ENCODE assay signal across 9 cellular contexts in the genomic region with DNA sequence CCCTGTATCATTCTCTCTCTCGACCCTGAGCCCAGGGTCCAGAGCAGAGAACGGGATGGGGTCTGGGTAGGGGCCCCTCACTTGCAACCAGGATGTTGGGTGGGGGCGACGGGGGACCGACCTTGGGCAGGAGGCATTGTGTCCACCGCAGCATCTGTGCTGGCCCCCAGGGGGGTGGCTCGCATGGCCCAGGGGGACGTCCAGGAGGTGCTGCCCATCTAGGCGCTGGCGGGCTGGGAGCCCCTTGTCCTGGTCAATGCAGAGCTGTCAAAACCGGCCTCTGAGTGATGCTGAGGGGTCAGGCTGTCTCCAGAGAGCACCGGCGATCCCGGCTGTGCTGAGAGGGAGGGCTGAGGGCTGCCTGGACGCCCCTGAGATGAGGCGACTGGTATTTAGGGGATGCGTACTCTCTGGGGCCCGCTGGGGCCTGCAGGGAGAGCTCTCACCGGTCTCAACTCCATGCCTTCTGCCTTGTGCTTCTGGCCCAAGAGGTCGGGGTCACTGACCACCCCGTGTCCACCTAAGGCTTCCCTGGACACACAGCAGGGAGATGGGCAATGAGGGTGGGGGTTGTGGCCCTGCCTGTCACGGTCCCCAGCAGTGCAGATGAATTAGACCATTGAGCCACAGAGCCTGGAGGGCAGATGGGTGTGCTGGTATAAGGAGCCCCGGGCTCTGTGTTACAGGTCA. TPM values are rescaled to one million over a fixed set of nuclear protein-coding genes. Genes with fewer than 3 reads are reported as not detected.
DNase-seq lines count a peak whose midpoint lies in the region; ATAC-seq and TF ChIP-seq lines count a peak whose summit lies in the region.
"Had no signal": no experiment of that assay in that cellular context is flagged by ENCODE, and none has a peak within 500 bp of the region (broad histone marks: within the 10 kb centered on the region; RNA-seq: fewer than 3 reads in every experiment).

No MANE protein-coding gene starts in this region.

- TF ChIP-seq CTCF in activated CD8-positive, alpha-beta T cell treated with anti-CD3 and anti-CD28 coated beads for 36 hours (IDR thresholded peaks at IDR 0.05) = no peak

- no peak for ATAC-seq in activated CD8-positive, alpha-beta T cell treated with anti-CD3 and anti-CD28 coated beads for 36 hours
- ATAC-seq in stimulated activated naive B cell treated with anti-CD40 and anti-IgM and Interleukin-4, amounts not matched to agents 10 μg/mL and 1 μg/mL and 100 μg/mL, for 72 hours (replicated peaks) = no peak
- ATAC-seq in HG02610 (IDR thresholded peaks at IDR 0.05; ENCODE audit: unreplicated experiment) = no peak

- no peaks in the 10 kb centered on the region for H3K27me3 Mint-ChIP-seq in activated CD8-positive, alpha-beta T cell treated with anti-CD3 and anti-CD28 coated beads for 36 hours
- no peaks in the 10 kb centered on the region for H3K27me3 Mint-ChIP-seq in stimulated activated naive B cell treated with anti-CD40 and anti-IgM and Interleukin-4, amounts not matched to agents 10 μg/mL and 1 μg/mL and 100 μg/mL, for 72 hours

- H3K4me1 Mint-ChIP-seq in activated CD8-positive, alpha-beta T cell treated with anti-CD3 and anti-CD28 coated beads for 36 hours (ENCODE audit: low read depth) = peaks cover 70% of the 10 kb centered on the region
- peaks cover 57 to 72% of the 10 kb centered on the region in 2 donors for H3K4me1 Mint-ChIP-seq in stimulated activated naive B cell treated with anti-CD40 and anti-IgM and Interleukin-4, amounts not matched to agents 10 μg/mL and 1 μg/mL and 100 μg/mL, for 72 hours

- no peak overlapping the region for H3K4me3 Mint-ChIP-seq in activated CD8-positive, alpha-beta T cell treated with anti-CD3 and anti-CD28 coated beads for 36 hours
- peak overlapping the region; percentile 57 to 62 for H3K4me3 Mint-ChIP-seq in stimulated activated naive B cell treated with anti-CD40 and anti-IgM and Interleukin-4, amounts not matched to agents 10 μg/mL and 1 μg/mL and 100 μg/mL, for 72 hours

- DNase-seq in NCI-H82 (lab: John Stamatoyannopoulos, UW) (peak; percentile 57), NCI-H82 treated with DMSO at 0.1 percent for 48 hours (lab: John Stamatoyannopoulos, UW; ENCODE audit: unreplicated experiment) (no peak), iPS-NIHi7 (ENCODE audit: extremely low spot score) (peak; percentile 18), kidney glomerular epithelial cell (lab: John Stamatoyannopoulos, UW) (no peak), NCI-H1105 (lab: John Stamatoyannopoulos, UW) (no peak)
- peak; percentile 23 for DNase-seq in activated CD8-positive, alpha-beta T cell treated with anti-CD3 and anti-CD28 coated beads for 36 hours
- DNase-seq in stimulated activated naive B cell treated with anti-CD40 and anti-IgM and Interleukin-4, amounts not matched to agents 10 μg/mL and 1 μg/mL and 100 μg/mL, for 72 hours = no peak

- H3K9me3 Mint-ChIP-seq in activated CD8-positive, alpha-beta T cell treated with anti-CD3 and anti-CD28 coated beads for 36 hours = peaks cover under 1% of the 10 kb centered on the region
- peaks cover 0 to 5% of the 10 kb centered on the region in 2 donors for H3K9me3 Mint-ChIP-seq in stimulated activated naive B cell treated with anti-CD40 and anti-IgM and Interleukin-4, amounts not matched to agents 10 μg/mL and 1 μg/mL and 100 μg/mL, for 72 hours

- peaks cover 65% of the 10 kb centered on the region for H3K36me3 Mint-ChIP-seq in activated CD8-positive, alpha-beta T cell treated with anti-CD3 and anti-CD28 coated beads for 36 hours (ENCODE audit: low read depth)
- H3K36me3 Mint-ChIP-seq in stimulated activated naive B cell treated with anti-CD40 and anti-IgM and Interleukin-4, amounts not matched to agents 10 μg/mL and 1 μg/mL and 100 μg/mL, for 72 hours = peaks cover 67 to 79% of the 10 kb centered on the region in 2 donors

- H3K27ac Mint-ChIP-seq in activated CD8-positive, alpha-beta T cell treated with anti-CD3 and anti-CD28 coated beads for 36 hours = peak overlapping the region; percentile 23
- peak overlapping the region; percentile 99 for H3K27ac Mint-ChIP-seq in stimulated activated naive B cell treated with anti-CD40 and anti-IgM and Interleukin-4, amounts not matched to agents 10 μg/mL and 1 μg/mL and 100 μg/mL, for 72 hours

- intact Hi-C loops in activated CD8-positive, alpha-beta T cell treated with anti-CD3 and anti-CD28 coated beads for 36 hours (cut with micrococcal nuclease) = no loop called here

- POLR2A ChIA-PET in activated CD8-positive, alpha-beta T cell treated with anti-CD3 and anti-CD28 coated beads for 36 hours (lab: Charles Lee) = interaction anchor here (1.0 to 16.5 kb wide), 3 partner anchors 15 to 58 kb away, joined by 3 to 419 read pairs (median 4); a partner anchor contains a TSS

- CTCF ChIA-PET in activated CD8-positive, alpha-beta T cell treated with anti-CD3 and anti-CD28 coated beads for 36 hours (lab: Charles Lee) = interaction anchor here (0.6 to 0.7 kb wide), 2 partner anchors 22 to 182 kb away, joined by 3 read pairs; no protein-coding TSS in a partner anchor

RNA-seq across cellular contexts. Expression of a gene that starts 8.5 kb away (rescaled TPM):
- 1,000 to 10,000 TPM; 1,921 to 1,931 TPM for total RNA-seq in activated CD8-positive, alpha-beta T cell treated with anti-CD3 and anti-CD28 coated beads for 36 hours

RNA-seq across cellular contexts. Expression of a gene that starts 13.6 kb away (rescaled TPM):
- not detected for total RNA-seq in activated CD8-positive, alpha-beta T cell treated with anti-CD3 and anti-CD28 coated beads for 36 hours
- total RNA-seq: renal cortical epithelial cell had no signal

RNA-seq across cellular contexts. Expression of a gene that starts 18.1 kb away (rescaled TPM):
- 10 to 100 TPM; 12.5 TPM for total RNA-seq in activated CD8-positive, alpha-beta T cell treated with anti-CD3 and anti-CD28 coated beads for 36 hours

RNA-seq across cellular contexts. Expression of a gene that starts 19.8 kb away (rescaled TPM):
- 10 to 100 TPM; 53.8 to 55.4 TPM for total RNA-seq in activated CD8-positive, alpha-beta T cell treated with anti-CD3 and anti-CD28 coated beads for 36 hours

RNA-seq across cellular contexts. Expression of a gene that starts 33.4 kb away (rescaled TPM):
- not detected for total RNA-seq in activated CD8-positive, alpha-beta T cell treated with anti-CD3 and anti-CD28 coated beads for 36 hours
- total RNA-seq: renal cortical epithelial cell had no signal

Comparison
In these comparisons a context has a peak if more than half of its experiments do, and no peak if none do; other contexts are left out.
1. DNase-seq: peak in NCI-H82 (single experiment), activated CD8-positive, alpha-beta T cell treated with anti-CD3 and anti-CD28 coated beads for 36 hours (single experiment) and iPS-NIHi7 (single experiment); none in NCI-H82 treated with DMSO at 0.1 percent for 48 hours (single experiment), stimulated activated naive B cell treated with anti-CD40 and anti-IgM and Interleukin-4, amounts not matched to agents 10 μg/mL and 1 μg/mL and 100 μg/mL, for 72 hours (single experiment), kidney glomerular epithelial cell (single experiment) and NCI-H1105 (single experiment).